ENCODE assay signal across 12 cellular contexts in genomic region chr10:3906511-3907111, GRCh38.
A peak's percentile ranks its signal among the peaks of the same experiment; 100 is the strongest.
DNase-seq lines count a peak whose midpoint lies in the region; ATAC-seq and TF ChIP-seq lines count a peak whose summit lies in the region.
"Had no signal": no experiment of that assay in that cellular context is flagged by ENCODE, and none has a peak within 500 bp of the region (broad histone marks: within the 10 kb centered on the region; RNA-seq: fewer than 3 reads in every experiment).

No MANE protein-coding gene starts in this region.

- ATAC-seq in right cardiac atrium (peak; percentile 62 to 69), heart left ventricle (no peak), HG02981 (IDR thresholded peaks at IDR 0.05; ENCODE audit: unreplicated experiment) (no peak), GM21526 (IDR thresholded peaks at IDR 0.05; ENCODE audit: low FRiP score, unreplicated experiment) (no peak)

- in situ Hi-C loops in GM13977 (cut with MboI; ENCODE audit: low pct_unique_long_range_greater_than_20kb, low sequenced_read_pairs, unreplicated experiment) = no loop called here

- WGBS in right cardiac atrium = 60% methylated on average over 17 of the region's 17 CpGs
- 76 to 82% (median 80%) methylated on average over 17 of the region's 17 CpGs for whole genome bisulfite sequencing in heart left ventricle, 4 donors
- WGBS in esophagus muscularis mucosa = 65% methylated on average over 17 of the region's 17 CpGs

- intact Hi-C loops in right cardiac atrium (cut with DNase I) = loop anchor here in 1 of 4 donors (10.0 kb wide), 1 partner anchor 122 kb away; the partner anchor contains the start of gene KLF6
- intact Hi-C loops in heart left ventricle (cut with DNase I) = loop anchor here in 3 of 10 donors (5.0 to 10.0 kb wide), 3 partner anchors 122 to 758 kb away; partner anchors contain the start of gene KLF6 (in 1 of the 3)
- intact Hi-C loops in esophagus muscularis mucosa (cut with DNase I) = no loop called here
- intact Hi-C loops in vagina (cut with DNase I) = no loop called here

- H3K36me3 ChIP-seq in heart left ventricle = no peaks in the 10 kb centered on the region
- H3K36me3 ChIP-seq in esophagus muscularis mucosa = no peaks in the 10 kb centered on the region
- no peaks in the 10 kb centered on the region for H3K36me3 ChIP-seq in muscle layer of duodenum (ENCODE audit: control insufficient read depth in 1 of 2, insufficient read depth in 2 of 2, low read length in 2 of 2)
- no peaks in the 10 kb centered on the region for H3K36me3 ChIP-seq in vagina
- H3K36me3 ChIP-seq: adrenal gland had no signal

- H3K4me1 ChIP-seq in right cardiac atrium (ENCODE audit: control insufficient read depth, insufficient read depth, low read length) = peaks cover 3% of the 10 kb centered on the region
- peaks cover 0 to 25% (median 12%) of the 10 kb centered on the region in 12 donors for H3K4me1 ChIP-seq in heart left ventricle
- peaks cover 4 to 33% (median 26%) of the 10 kb centered on the region in 4 donors for H3K4me1 ChIP-seq in esophagus muscularis mucosa
- peaks cover 3 to 5% of the 10 kb centered on the region in 2 donors for H3K4me1 ChIP-seq in muscle layer of duodenum (ENCODE audit: control insufficient read depth in 1 of 2, insufficient read depth in 2 of 2, low read length in 2 of 2)
- H3K4me1 ChIP-seq in vagina = peaks cover 8% of the 10 kb centered on the region
- H3K4me1 ChIP-seq: adrenal gland had no signal

- H3K27me3 ChIP-seq in right cardiac atrium (ENCODE audit: control insufficient read depth, insufficient read depth) (no peaks in the 10 kb centered on the region), heart left ventricle (no peaks in the 10 kb centered on the region), esophagus muscularis mucosa (no peaks in the 10 kb centered on the region), muscle layer of duodenum (ENCODE audit: low read depth, low read length) (no peaks in the 10 kb centered on the region), vagina (no peaks in the 10 kb centered on the region)
- H3K27me3 ChIP-seq: adrenal gland had no signal

- TF ChIP-seq POLR2A in heart left ventricle (IDR thresholded peaks at IDR 0.05) (no peak), esophagus muscularis mucosa (IDR thresholded peaks at IDR 0.05; ENCODE audit: low read depth) (no peak), vagina (IDR thresholded peaks at IDR 0.05) (no peak)

- peak in 2 of 3 donors; percentile 35 to 77 for DNase-seq in right cardiac atrium
- no peak for DNase-seq in heart left ventricle
- DNase-seq in esophagus muscularis mucosa (ENCODE audit: extremely low spot score) = no peak
- DNase-seq in vagina (ENCODE audit: extremely low spot score in 2 of 2) = no peak
- DNase-seq in GM13977 (ENCODE audit: low spot score) = no peak
- DNase-seq: ACHN; adrenal gland; NCI-H146; stimulated activated CD4-positive, alpha-beta T cell treated with anti-CD3 and anti-CD28 coated beads, Interleukin-2, amount 100 ng/mL, for 24 hours had no signal

- no peak overlapping the region for H3K4me3 ChIP-seq in right cardiac atrium (ENCODE audit: low read length)
- no peak overlapping the region for H3K4me3 ChIP-seq in heart left ventricle
- H3K4me3 ChIP-seq in esophagus muscularis mucosa = no peak overlapping the region
- H3K4me3 ChIP-seq in muscle layer of duodenum (ENCODE audit: low read depth in 1 of 2, low read length in 2 of 2) = no peak overlapping the region
- H3K4me3 ChIP-seq in vagina = no peak overlapping the region
- H3K4me3 ChIP-seq: adrenal gland had no signal

- H3K9me3 ChIP-seq in right cardiac atrium (ENCODE audit: control insufficient read depth, low read length) (no peaks in the 10 kb centered on the region), heart left ventricle (peaks cover 0 to 11% (median 0%) of the 10 kb centered on the region in 12 donors), esophagus muscularis mucosa (no peaks in the 10 kb centered on the region), muscle layer of duodenum (ENCODE audit: control insufficient read depth in 1 of 2, low read length in 2 of 2) (no peaks in the 10 kb centered on the region), vagina (no peaks in the 10 kb centered on the region)
- H3K9me3 ChIP-seq: adrenal gland had no signal

- H3K27ac ChIP-seq in right cardiac atrium (ENCODE audit: low read length) = no peak overlapping the region
- H3K27ac ChIP-seq in heart left ventricle = peak overlapping the region in 1 of 12 donors; percentile 0
- peak overlapping the region; percentile 25 to 66 (median 64) for H3K27ac ChIP-seq in esophagus muscularis mucosa (replicated peaks in 1 of 4)
- peak overlapping the region; percentile 47 for H3K27ac ChIP-seq in muscle layer of duodenum (ENCODE audit: low read length)
- H3K27ac ChIP-seq in vagina = peak overlapping the region; percentile 60
- H3K27ac ChIP-seq: adrenal gland had no signal

- TF ChIP-seq EP300 in esophagus muscularis mucosa (IDR thresholded peaks at IDR 0.05) = peak; percentile 42

- TF ChIP-seq CTCF in heart left ventricle (IDR thresholded peaks at IDR 0.05) = no peak
- TF ChIP-seq CTCF in esophagus muscularis mucosa (IDR thresholded peaks at IDR 0.05) = no peak
- TF ChIP-seq CTCF in vagina (IDR thresholded peaks at IDR 0.05) = no peak
- no peak for TF ChIP-seq CTCF in GM13977 (IDR thresholded peaks at IDR 0.05; ENCODE audit: extremely low read depth, insufficient read depth, missing control alignments)

Comparison
In these comparisons a context has a peak if more than half of its experiments do, and no peak if none do; other contexts are left out.
1. ATAC-seq: peak in right cardiac atrium (2 of 2); none in heart left ventricle (0 of 4), HG02981 (single experiment) and GM21526 (single experiment).
2. DNase-seq: peak in right cardiac atrium (2 of 3); none in heart left ventricle (0 of 5), esophagus muscularis mucosa (single experiment), vagina (0 of 2) and GM13977 (single experiment).